Comparison of ENCODE assay signal across 1 cellular context in the genomic region with DNA sequence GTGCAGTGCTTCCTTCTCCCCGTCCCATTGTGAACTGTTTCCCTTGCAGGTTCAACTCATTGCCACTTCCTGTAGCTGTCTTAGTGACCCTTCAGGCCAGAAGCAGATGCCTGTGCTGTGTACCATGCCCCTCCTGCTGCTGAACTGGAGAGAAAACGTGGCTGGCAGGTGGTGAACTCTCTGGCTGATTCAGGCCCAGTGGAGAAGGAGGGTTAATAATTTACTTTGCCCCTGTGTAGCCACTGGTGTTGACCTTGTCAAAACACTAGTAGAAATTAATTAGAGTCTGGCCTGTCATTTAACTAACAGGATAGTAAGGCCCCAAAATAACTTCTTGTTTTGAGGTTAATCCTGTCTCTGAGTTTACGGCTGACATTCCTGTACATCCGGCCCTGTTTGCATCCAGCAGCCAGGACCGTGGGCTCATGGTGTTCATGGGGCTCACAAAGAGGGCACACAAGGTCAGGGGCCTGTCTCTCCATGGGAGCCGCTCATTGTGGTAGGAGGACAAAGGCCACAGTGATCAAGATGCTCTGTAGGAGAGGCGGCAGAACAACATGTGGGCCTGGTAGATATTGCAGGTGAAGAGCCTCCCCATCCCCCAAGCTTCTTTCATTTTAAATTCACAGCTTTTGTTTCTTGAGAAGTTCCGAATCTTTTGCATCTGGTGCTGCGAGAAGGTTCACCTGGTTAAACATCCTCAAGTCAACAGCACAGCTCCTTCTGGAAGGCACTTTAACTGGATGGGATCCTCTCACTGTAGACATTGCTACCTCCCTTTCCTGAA.
A peak's percentile ranks its signal among the peaks of the same experiment; 100 is the strongest.
TF ChIP-seq lines count a peak whose summit lies in the region.

No MANE protein-coding gene starts in this region.

TF ChIP-seq in HepG2, 621 proteins besides CTCF, POLR2A, EP300 and RAD21 (continued from another document and continues in another):
- TF ChIP-seq TOE1 (CRISPR knock-in tag; IDR thresholded peaks at IDR 0.05) (no peak; the same call in 1 of the 2 replicates), ISX (CRISPR knock-in tag; conservative IDR thresholded peaks at IDR 0.05) (no peak), HNF4G (IDR thresholded peaks at IDR 0.05; ENCODE audit: borderline replicate concordance, low read depth, low read length) (peak; percentile 88), HNF4G (CRISPR knock-in tag; IDR thresholded peaks at IDR 0.05; ENCODE audit: borderline replicate concordance, low read depth) (peak; percentile 51; the same call in 1 of the 2 replicates), ZNF484 (CRISPR knock-in tag; IDR thresholded peaks at IDR 0.05; ENCODE audit: borderline replicate concordance, low read depth) (no peak), NR1H2 (CRISPR knock-in tag; IDR thresholded peaks at IDR 0.05; ENCODE audit: borderline replicate concordance, low read depth) (peak; percentile 66; the same call in 1 of the 2 replicates), HNRNPL (IDR thresholded peaks at IDR 0.05; ENCODE audit: low read depth, low read length) (0 out of 2 replicates have a peak, but pooled peaks have one; percentile 43), MAZ (IDR thresholded peaks at IDR 0.05; ENCODE audit: borderline replicate concordance, low read depth, low read length) (no peak), MAZ (CRISPR knock-in tag; IDR thresholded peaks at IDR 0.05; ENCODE audit: low read depth) (peak; percentile 87; the same call in 1 of the 2 replicates), HMG20B (CRISPR knock-in tag; conservative IDR thresholded peaks at IDR 0.05) (no peak), ZNF329 (CRISPR knock-in tag; IDR thresholded peaks at IDR 0.05; ENCODE audit: low read depth) (no peak), PHB2 (IDR thresholded peaks at IDR 0.05; ENCODE audit: partially characterized antibody) (no peak), TSC22D2 (CRISPR knock-in tag; IDR thresholded peaks at IDR 0.05; ENCODE audit: borderline replicate concordance) (no peak), ZNF142 (CRISPR knock-in tag; IDR thresholded peaks at IDR 0.05) (peak; percentile 59; the same call in 1 of the 2 replicates), SMYD3 (CRISPR knock-in tag; IDR thresholded peaks at IDR 0.05) (peak; percentile 94), XBP1 (CRISPR knock-in tag; IDR thresholded peaks at IDR 0.05) (no peak), KAT8 (CRISPR knock-in tag; IDR thresholded peaks at IDR 0.05) (peak; percentile 68), ZNF770 (CRISPR knock-in tag; IDR thresholded peaks at IDR 0.05) (no peak), ZNF12 (CRISPR knock-in tag; IDR thresholded peaks at IDR 0.05) (peak; percentile 70; the same call in 1 of the 2 replicates), GMEB1 (CRISPR knock-in tag; IDR thresholded peaks at IDR 0.05; ENCODE audit: borderline replicate concordance) (no peak; the same call in none of the 2 replicates), BHLHE40 (IDR thresholded peaks at IDR 0.05; ENCODE audit: low read length) (peak; percentile 52; the same call in 1 of the 2 replicates), ZFAT (CRISPR knock-in tag; conservative IDR thresholded peaks at IDR 0.05) (no peak), ZNF773 (CRISPR knock-in tag; IDR thresholded peaks at IDR 0.05; ENCODE audit: borderline replicate concordance) (no peak)
- TF ChIP-seq, protein P1, sequence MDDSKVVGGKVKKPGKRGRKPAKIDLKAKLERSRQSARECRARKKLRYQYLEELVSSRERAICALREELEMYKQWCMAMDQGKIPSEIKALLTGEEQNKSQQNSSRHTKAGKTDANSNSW (CRISPR knock-in tag; IDR thresholded peaks at IDR 0.05; ENCODE audit: borderline replicate concordance): no peak
- TF ChIP-seq, protein P2, sequence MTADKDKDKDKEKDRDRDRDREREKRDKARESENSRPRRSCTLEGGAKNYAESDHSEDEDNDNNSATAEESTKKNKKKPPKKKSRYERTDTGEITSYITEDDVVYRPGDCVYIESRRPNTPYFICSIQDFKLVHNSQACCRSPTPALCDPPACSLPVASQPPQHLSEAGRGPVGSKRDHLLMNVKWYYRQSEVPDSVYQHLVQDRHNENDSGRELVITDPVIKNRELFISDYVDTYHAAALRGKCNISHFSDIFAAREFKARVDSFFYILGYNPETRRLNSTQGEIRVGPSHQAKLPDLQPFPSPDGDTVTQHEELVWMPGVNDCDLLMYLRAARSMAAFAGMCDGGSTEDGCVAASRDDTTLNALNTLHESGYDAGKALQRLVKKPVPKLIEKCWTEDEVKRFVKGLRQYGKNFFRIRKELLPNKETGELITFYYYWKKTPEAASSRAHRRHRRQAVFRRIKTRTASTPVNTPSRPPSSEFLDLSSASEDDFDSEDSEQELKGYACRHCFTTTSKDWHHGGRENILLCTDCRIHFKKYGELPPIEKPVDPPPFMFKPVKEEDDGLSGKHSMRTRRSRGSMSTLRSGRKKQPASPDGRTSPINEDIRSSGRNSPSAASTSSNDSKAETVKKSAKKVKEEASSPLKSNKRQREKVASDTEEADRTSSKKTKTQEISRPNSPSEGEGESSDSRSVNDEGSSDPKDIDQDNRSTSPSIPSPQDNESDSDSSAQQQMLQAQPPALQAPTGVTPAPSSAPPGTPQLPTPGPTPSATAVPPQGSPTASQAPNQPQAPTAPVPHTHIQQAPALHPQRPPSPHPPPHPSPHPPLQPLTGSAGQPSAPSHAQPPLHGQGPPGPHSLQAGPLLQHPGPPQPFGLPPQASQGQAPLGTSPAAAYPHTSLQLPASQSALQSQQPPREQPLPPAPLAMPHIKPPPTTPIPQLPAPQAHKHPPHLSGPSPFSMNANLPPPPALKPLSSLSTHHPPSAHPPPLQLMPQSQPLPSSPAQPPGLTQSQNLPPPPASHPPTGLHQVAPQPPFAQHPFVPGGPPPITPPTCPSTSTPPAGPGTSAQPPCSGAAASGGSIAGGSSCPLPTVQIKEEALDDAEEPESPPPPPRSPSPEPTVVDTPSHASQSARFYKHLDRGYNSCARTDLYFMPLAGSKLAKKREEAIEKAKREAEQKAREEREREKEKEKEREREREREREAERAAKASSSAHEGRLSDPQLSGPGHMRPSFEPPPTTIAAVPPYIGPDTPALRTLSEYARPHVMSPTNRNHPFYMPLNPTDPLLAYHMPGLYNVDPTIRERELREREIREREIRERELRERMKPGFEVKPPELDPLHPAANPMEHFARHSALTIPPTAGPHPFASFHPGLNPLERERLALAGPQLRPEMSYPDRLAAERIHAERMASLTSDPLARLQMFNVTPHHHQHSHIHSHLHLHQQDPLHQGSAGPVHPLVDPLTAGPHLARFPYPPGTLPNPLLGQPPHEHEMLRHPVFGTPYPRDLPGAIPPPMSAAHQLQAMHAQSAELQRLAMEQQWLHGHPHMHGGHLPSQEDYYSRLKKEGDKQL (CRISPR knock-in tag; IDR thresholded peaks at IDR 0.05; ENCODE audit: low read depth): peak; percentile 56
- TF ChIP-seq, protein P3, sequence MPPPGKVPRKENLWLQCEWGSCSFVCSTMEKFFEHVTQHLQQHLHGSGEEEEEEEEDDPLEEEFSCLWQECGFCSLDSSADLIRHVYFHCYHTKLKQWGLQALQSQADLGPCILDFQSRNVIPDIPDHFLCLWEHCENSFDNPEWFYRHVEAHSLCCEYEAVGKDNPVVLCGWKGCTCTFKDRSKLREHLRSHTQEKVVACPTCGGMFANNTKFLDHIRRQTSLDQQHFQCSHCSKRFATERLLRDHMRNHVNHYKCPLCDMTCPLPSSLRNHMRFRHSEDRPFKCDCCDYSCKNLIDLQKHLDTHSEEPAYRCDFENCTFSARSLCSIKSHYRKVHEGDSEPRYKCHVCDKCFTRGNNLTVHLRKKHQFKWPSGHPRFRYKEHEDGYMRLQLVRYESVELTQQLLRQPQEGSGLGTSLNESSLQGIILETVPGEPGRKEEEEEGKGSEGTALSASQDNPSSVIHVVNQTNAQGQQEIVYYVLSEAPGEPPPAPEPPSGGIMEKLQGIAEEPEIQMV (CRISPR knock-in tag; IDR thresholded peaks at IDR 0.05; ENCODE audit: low read depth): peak; percentile 91
- TF ChIP-seq, protein P4, sequence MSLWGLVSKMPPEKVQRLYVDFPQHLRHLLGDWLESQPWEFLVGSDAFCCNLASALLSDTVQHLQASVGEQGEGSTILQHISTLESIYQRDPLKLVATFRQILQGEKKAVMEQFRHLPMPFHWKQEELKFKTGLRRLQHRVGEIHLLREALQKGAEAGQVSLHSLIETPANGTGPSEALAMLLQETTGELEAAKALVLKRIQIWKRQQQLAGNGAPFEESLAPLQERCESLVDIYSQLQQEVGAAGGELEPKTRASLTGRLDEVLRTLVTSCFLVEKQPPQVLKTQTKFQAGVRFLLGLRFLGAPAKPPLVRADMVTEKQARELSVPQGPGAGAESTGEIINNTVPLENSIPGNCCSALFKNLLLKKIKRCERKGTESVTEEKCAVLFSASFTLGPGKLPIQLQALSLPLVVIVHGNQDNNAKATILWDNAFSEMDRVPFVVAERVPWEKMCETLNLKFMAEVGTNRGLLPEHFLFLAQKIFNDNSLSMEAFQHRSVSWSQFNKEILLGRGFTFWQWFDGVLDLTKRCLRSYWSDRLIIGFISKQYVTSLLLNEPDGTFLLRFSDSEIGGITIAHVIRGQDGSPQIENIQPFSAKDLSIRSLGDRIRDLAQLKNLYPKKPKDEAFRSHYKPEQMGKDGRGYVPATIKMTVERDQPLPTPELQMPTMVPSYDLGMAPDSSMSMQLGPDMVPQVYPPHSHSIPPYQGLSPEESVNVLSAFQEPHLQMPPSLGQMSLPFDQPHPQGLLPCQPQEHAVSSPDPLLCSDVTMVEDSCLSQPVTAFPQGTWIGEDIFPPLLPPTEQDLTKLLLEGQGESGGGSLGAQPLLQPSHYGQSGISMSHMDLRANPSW (CRISPR knock-in tag; IDR thresholded peaks at IDR 0.05; ENCODE audit: borderline replicate concordance): peak; percentile 72
- TF ChIP-seq, protein P5, sequence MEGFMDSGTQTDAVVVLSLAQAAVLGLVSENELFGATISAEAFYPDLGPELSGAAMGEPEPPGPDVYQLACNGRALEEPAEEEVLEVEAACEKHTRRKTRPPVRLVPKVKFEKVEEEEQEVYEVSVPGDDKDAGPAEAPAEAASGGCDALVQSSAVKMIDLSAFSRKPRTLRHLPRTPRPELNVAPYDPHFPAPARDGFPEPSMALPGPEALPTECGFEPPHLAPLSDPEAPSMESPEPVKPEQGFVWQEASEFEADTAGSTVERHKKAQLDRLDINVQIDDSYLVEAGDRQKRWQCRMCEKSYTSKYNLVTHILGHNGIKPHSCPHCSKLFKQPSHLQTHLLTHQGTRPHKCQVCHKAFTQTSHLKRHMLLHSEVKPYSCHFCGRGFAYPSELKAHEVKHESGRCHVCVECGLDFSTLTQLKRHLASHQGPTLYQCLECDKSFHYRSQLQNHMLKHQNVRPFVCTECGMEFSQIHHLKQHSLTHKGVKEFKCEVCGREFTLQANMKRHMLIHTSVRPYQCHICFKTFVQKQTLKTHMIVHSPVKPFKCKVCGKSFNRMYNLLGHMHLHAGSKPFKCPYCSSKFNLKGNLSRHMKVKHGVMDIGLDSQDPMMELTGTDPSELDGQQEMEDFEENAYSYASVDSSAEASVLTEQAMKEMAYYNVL (CRISPR knock-in tag; IDR thresholded peaks at IDR 0.05; ENCODE audit: borderline replicate concordance): peak; percentile 87; the same call in 1 of the 2 replicates
